8 cellular contexts compared by ENCODE assay signal in the genomic region with DNA sequence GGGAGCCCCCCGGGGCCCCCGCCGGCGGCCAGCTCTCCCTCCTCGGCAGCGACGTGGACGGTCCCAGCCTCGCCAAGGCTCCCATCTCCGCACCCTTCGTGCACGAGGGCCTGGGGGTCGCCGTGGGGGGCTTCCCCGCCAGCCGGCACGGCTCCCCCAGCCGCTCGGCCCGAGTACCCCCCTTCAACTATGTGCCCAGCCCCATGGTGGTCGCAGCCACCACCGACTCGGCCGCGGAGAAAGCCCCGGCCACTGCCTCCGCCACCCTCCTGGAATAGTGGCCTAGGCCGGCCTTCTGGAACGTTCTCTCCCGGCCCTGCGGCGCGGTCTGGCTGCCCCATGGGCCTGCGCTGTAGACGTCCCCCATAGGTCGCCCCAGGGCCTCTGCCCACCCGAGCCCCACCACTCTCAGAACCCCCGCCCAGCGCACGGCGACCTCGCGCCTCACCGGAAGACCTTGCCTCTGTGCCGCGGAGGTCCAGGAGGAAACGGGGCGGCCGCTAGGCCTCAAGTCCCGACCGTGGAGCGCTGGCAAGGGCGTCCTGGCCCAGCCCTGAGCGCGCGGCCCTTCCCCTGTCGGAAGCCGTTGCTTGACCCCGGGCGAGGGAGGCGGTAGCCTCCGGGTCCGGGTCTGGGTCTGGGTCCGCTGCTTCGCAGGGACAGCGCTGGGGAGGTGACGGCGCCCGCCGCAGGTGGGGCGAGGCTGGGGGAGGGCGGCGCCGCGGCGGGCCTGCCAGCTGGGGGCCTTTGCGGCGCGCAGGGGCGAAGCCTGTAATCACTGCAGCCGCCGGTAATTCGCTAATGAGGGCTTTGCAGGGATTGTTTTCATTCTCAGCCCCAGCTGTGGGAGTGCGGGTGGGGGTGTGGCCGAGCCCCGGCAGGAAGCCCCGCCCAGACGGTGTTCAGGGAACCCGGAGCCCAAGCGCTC. TPM values are rescaled to one million over a fixed set of nuclear protein-coding genes. Genes with fewer than 3 reads are reported as not detected.
DNase-seq lines count a peak whose midpoint lies in the region; ATAC-seq and TF ChIP-seq lines count a peak whose summit lies in the region.

No MANE protein-coding gene starts in this region.

- H3K4me3 ChIP-seq in AG10803 (ENCODE audit: low read length) (peak overlapping the region; percentile 44), KMS-11 (IDR thresholded peaks at IDR 0.05; ENCODE audit: insufficient read depth, low read depth, low read length) (no peak overlapping the region), colonic mucosa (peak overlapping the region; percentile 27), mucosa of rectum (ENCODE audit: low read length in 2 of 2) (peak overlapping the region; percentile 41 to 55)

- TF ChIP-seq CTCF in AG10803 (conservative IDR thresholded peaks at IDR 0.05; ENCODE audit: low read length) (no peak), KMS-11 (conservative IDR thresholded peaks at IDR 0.05; ENCODE audit: low read depth, low read length) (no peak), colonic mucosa (IDR thresholded peaks at IDR 0.05) (no peak)

- no peaks in the 10 kb centered on the region for H3K9me3 Mint-ChIP-seq in stimulated activated naive B cell treated with anti-CD40 and anti-IgM and Interleukin-4, amounts not matched to agents 10 μg/mL and 1 μg/mL and 100 μg/mL, for 72 hours

- peak overlapping the region; percentile 68 for H3K4me2 ChIP-seq in KMS-11

- no peak overlapping the region for H3K9ac ChIP-seq in KMS-11
- peak overlapping the region in 1 of 2 donors; percentile 43 for H3K9ac ChIP-seq in colonic mucosa (ENCODE audit: low read depth in 2 of 2, low read length in 2 of 2)
- no peak overlapping the region for H3K9ac ChIP-seq in mucosa of rectum (ENCODE audit: low read depth in 1 of 2, low read length in 2 of 2)

- no peak overlapping the region for H2AFZ ChIP-seq in KMS-11 (ENCODE audit: low read depth)

- intact Hi-C loops in colonic mucosa (cut with DNase I): no loop called here

- H3K27me3 Mint-ChIP-seq in stimulated activated naive B cell treated with anti-CD40 and anti-IgM and Interleukin-4, amounts not matched to agents 10 μg/mL and 1 μg/mL and 100 μg/mL, for 72 hours: peaks cover 12 to 18% of the 10 kb centered on the region in 2 donors

- ATAC-seq in activated CD4-positive, CD25-positive, alpha-beta regulatory T cell treated with anti-CD3 and anti-CD28 coated beads, Interleukin-2, amount 50 U/mL, for 24 hours: peak; percentile 66 to 73
- ATAC-seq in stimulated activated naive B cell treated with anti-CD40 and anti-IgM and Interleukin-4, amounts not matched to agents 10 μg/mL and 1 μg/mL and 100 μg/mL, for 72 hours (replicated peaks): peak; percentile 54 to 66
- ATAC-seq in GM18520 (IDR thresholded peaks at IDR 0.05; ENCODE audit: unreplicated experiment): no peak

- H3K79me2 ChIP-seq in KMS-11 (ENCODE audit: insufficient read depth, low read depth): no peaks in the 10 kb centered on the region

- no peaks in the 10 kb centered on the region for H3K36me3 ChIP-seq in KMS-11 (ENCODE audit: insufficient read depth)
- H3K36me3 ChIP-seq in colonic mucosa: no peaks in the 10 kb centered on the region
- H3K36me3 ChIP-seq in mucosa of rectum (ENCODE audit: control insufficient read depth in 2 of 2, insufficient read depth in 2 of 2, low read length in 2 of 2): no peaks in the 10 kb centered on the region

- peaks cover 16% of the 10 kb centered on the region for H3K27me3 ChIP-seq in KMS-11 (ENCODE audit: insufficient read depth, low read depth)
- H3K27me3 ChIP-seq in colonic mucosa: peaks cover 78% of the 10 kb centered on the region
- peaks cover 33 to 54% of the 10 kb centered on the region in 2 donors for H3K27me3 ChIP-seq in mucosa of rectum (ENCODE audit: control insufficient read depth in 2 of 2, insufficient read depth in 2 of 2, low read length in 2 of 2)

- H3K4me1 ChIP-seq in KMS-11 (ENCODE audit: low read depth, poor library complexity, severe bottlenecking) (peaks cover 9% of the 10 kb centered on the region), colonic mucosa (peaks cover 37% of the 10 kb centered on the region), mucosa of rectum (ENCODE audit: control insufficient read depth in 2 of 2, insufficient read depth in 2 of 2, low read length in 2 of 2) (peaks cover 33 to 35% of the 10 kb centered on the region in 2 donors)

- H3K27ac ChIP-seq in KMS-11 (no peak overlapping the region), colonic mucosa (no peak overlapping the region), mucosa of rectum (ENCODE audit: low read depth in 2 of 2, low read length in 2 of 2) (no peak overlapping the region)

- peaks cover 19 to 40% of the 10 kb centered on the region in 2 donors for H3K4me1 Mint-ChIP-seq in stimulated activated naive B cell treated with anti-CD40 and anti-IgM and Interleukin-4, amounts not matched to agents 10 μg/mL and 1 μg/mL and 100 μg/mL, for 72 hours

- H3K36me3 Mint-ChIP-seq in stimulated activated naive B cell treated with anti-CD40 and anti-IgM and Interleukin-4, amounts not matched to agents 10 μg/mL and 1 μg/mL and 100 μg/mL, for 72 hours: peaks cover 13 to 16% of the 10 kb centered on the region in 2 donors

- no peaks in the 10 kb centered on the region for H4K20me1 ChIP-seq in KMS-11 (ENCODE audit: insufficient read depth)

- DNase-seq in AG10803 (ENCODE audit: low read depth) (peak; percentile 26), colonic mucosa (peak; percentile 65), middle frontal gyrus (ENCODE audit: extremely low spot score, low spot score) (no peak)
- no peak for DNase-seq in stimulated activated naive B cell treated with anti-CD40 and anti-IgM and Interleukin-4, amounts not matched to agents 10 μg/mL and 1 μg/mL and 100 μg/mL, for 72 hours

- H3K4me3 Mint-ChIP-seq in stimulated activated naive B cell treated with anti-CD40 and anti-IgM and Interleukin-4, amounts not matched to agents 10 μg/mL and 1 μg/mL and 100 μg/mL, for 72 hours: peak overlapping the region; percentile 79 to 83

- H3K9me3 ChIP-seq in colonic mucosa (no peaks in the 10 kb centered on the region), mucosa of rectum (ENCODE audit: control insufficient read depth in 2 of 2, low read length in 2 of 2) (no peaks in the 10 kb centered on the region)

- peak overlapping the region; percentile 87 for H3K27ac Mint-ChIP-seq in stimulated activated naive B cell treated with anti-CD40 and anti-IgM and Interleukin-4, amounts not matched to agents 10 μg/mL and 1 μg/mL and 100 μg/mL, for 72 hours

RNA-seq across cellular contexts. Expression of a gene that starts 8.8 kb away (rescaled TPM):
- 10 to 100 TPM; 27.3 to 46.9 TPM for total RNA-seq in colonic mucosa

RNA-seq across cellular contexts. Expression of a gene that starts 19.9 kb away (rescaled TPM):
- 1 to 10 TPM; 4.1 to 5.8 TPM for total RNA-seq in colonic mucosa

RNA-seq across cellular contexts. Expression of a gene that starts 20.3 kb away (rescaled TPM):
- total RNA-seq in colonic mucosa: under 1 TPM; 0.05 to 0.42 TPM

RNA-seq across cellular contexts. Expression of a gene that starts 20.8 kb away (rescaled TPM):
- 1 to 10 TPM; 5.0 to 6.4 TPM for total RNA-seq in colonic mucosa

RNA-seq across cellular contexts. Expression of a gene that starts 32.0 kb away (rescaled TPM):
- 1,000 to 10,000 TPM; 1,055 to 1,445 TPM for total RNA-seq in colonic mucosa

Comparison
In these comparisons a context has a peak if more than half of its experiments do, and no peak if none do; other contexts are left out.
1. DNase-seq: peak in AG10803 (single experiment) and colonic mucosa (single experiment); none in stimulated activated naive B cell treated with anti-CD40 and anti-IgM and Interleukin-4, amounts not matched to agents 10 μg/mL and 1 μg/mL and 100 μg/mL, for 72 hours (single experiment) and middle frontal gyrus (single experiment).